9 cellular contexts compared by ENCODE assay signal in genomic region chr20:815914-816606, GRCh38. TPM values are rescaled to one million over a fixed set of nuclear protein-coding genes. Genes with fewer than 3 reads are reported as not detected.
DNase-seq lines count a peak whose midpoint lies in the region; ATAC-seq lines count a peak whose summit lies in the region.
"Had no signal": no experiment of that assay in that cellular context is flagged by ENCODE, and none has a peak within 500 bp of the region (broad histone marks: within the 10 kb centered on the region; RNA-seq: fewer than 3 reads in every experiment).

No MANE protein-coding gene starts in this region.

- no peak for ATAC-seq in HG03520 (IDR thresholded peaks at IDR 0.05; ENCODE audit: unreplicated experiment)
- ATAC-seq in GM18870 (IDR thresholded peaks at IDR 0.05; ENCODE audit: unreplicated experiment), result no peak

- no peaks in the 10 kb centered on the region for H3K9me3 ChIP-seq in SJCRH30 (replicated peaks)

- DNase-seq in Daoy (ENCODE audit: low read depth), result peak; percentile 72
- DNase-seq in M059J (ENCODE audit: low read depth), result peak; percentile 67
- peak; percentile 52 to 88 for DNase-seq in SJCRH30
- DNase-seq in activated naive CD4-positive, alpha-beta T cell (lab: John Stamatoyannopoulos, UW), result peak; percentile 18 to 60 (median 45)
- peak in 41 of 42 donors; percentile 41 to 86 (median 68) for DNase-seq in head of caudate nucleus
- DNase-seq in posterior vena cava (ENCODE audit: low spot score), result peak; percentile 86

- intact Hi-C loops in head of caudate nucleus (cut with DNase I), result loop anchor here (5.0 to 10.0 kb wide), 2 partner anchors 141 to 389 kb away; partner anchors contain the start of gene C20orf202
- intact Hi-C loops in posterior vena cava (cut with DNase I), result loop anchor here (5.0 to 10.0 kb wide), 3 partner anchors 139 to 396 kb away; no protein-coding TSS in a partner anchor

- no peak overlapping the region for H3K4me3 ChIP-seq in SJCRH30

- H3K4me1 ChIP-seq in SJCRH30, result no peaks in the 10 kb centered on the region

- H3K36me3 ChIP-seq in SJCRH30, result no peaks in the 10 kb centered on the region

- H3K27me3 ChIP-seq in SJCRH30, result no peaks in the 10 kb centered on the region

- H3K27ac ChIP-seq in SJCRH30, result no peak overlapping the region

RNA-seq across cellular contexts. Expression of gene FAM110A, which starts 17.5 kb away (rescaled TPM):
- 3.8 and 4.3 TPM in 2 replicates for total RNA-seq in Daoy (2014; rRNA removed; shearing (Covaris generic))
- 9.5 and 10.1 TPM in 2 replicates for total RNA-seq in M059J (2014; rRNA removed; shearing (Covaris generic))
- 44.6 and 45.1 TPM in 2 replicates for total RNA-seq in SJCRH30 (2014; rRNA removed; shearing (Covaris generic))
- total RNA-seq in posterior vena cava, result 1 to 10 TPM; 2.7 to 4.0 TPM

RNA-seq across cellular contexts. Expression of gene SLC52A3, which starts 47.8 kb away (rescaled TPM):
- total RNA-seq in Daoy (2014; rRNA removed; shearing (Covaris generic)), result 3.0 and 3.6 TPM in 2 replicates
- total RNA-seq in M059J (2014; rRNA removed; shearing (Covaris generic)), result 0.57 and 1.3 TPM in 2 replicates
- total RNA-seq in SJCRH30 (2014; rRNA removed; shearing (Covaris generic)), result 0.03 TPM in 1 of 2 replicates, not detected in the other
- 1 to 10 TPM; 1.1 to 3.6 TPM for total RNA-seq in posterior vena cava
- total RNA-seq: activated CD8-positive, alpha-beta memory T cell treated with anti-CD3 and anti-CD28 coated beads for 36 hours had no signal
